In genomic region chrX:132435222-132435621, GRCh38 we compare ENCODE assay signal across 1 cellular context.
A peak's percentile ranks its signal among the peaks of the same experiment; 100 is the strongest.
TF ChIP-seq lines count a peak whose summit lies in the region.

No MANE protein-coding gene starts in this region.

TF ChIP-seq in IMR-90, 13 proteins besides CTCF, POLR2A, EP300 and RAD21:
- TF ChIP-seq CEBPB (IDR thresholded peaks at IDR 0.05; ENCODE audit: low read depth, low read length) (peak; percentile 12; the same call in 1 of the 2 replicates), BHLHE40 (IDR thresholded peaks at IDR 0.05; ENCODE audit: low read depth, low read length) (no peak), MAZ (IDR thresholded peaks at IDR 0.05; ENCODE audit: borderline replicate concordance, low read depth, low read length) (no peak)
